8 cellular contexts compared by ENCODE assay signal in the genomic region with DNA sequence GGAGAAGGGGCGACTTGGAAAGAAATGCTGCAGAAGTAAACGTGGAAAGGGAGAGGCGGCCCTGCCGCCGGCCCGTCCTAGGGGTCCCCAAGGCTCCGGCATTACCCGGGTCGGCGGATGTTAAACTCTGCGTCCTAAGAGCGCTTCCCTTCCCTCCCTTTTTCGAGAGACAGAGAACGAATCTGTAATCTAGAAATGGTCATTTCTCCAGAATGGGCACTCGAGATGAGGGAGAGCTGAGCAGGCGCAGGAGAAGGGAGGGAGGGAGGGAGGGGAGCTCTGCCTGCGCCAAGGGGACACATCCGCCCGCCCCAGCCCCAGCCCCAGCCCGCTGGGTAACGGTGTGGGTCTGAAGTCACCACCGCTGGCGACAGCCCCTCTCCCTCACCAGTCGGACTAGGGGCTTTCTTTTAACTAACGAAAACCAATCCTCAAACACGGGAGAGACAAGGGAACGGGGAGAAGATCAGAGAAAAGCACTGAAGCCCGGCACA. TPM values are rescaled to one million over a fixed set of nuclear protein-coding genes. Genes with fewer than 3 reads are reported as not detected.
DNase-seq lines count a peak whose midpoint lies in the region; ATAC-seq and TF ChIP-seq lines count a peak whose summit lies in the region.

No MANE protein-coding gene starts in this region.

- POLR2A ChIA-PET in activated CD4-positive, alpha-beta memory T cell treated with anti-CD3 and anti-CD28 coated beads for 36 hours (lab: Charles Lee) = interaction anchor here (2.3 to 8.7 kb wide), 3 partner anchors 12 to 44 kb away, joined by 6 to 68 read pairs (median 40); a partner anchor contains a TSS

- TF ChIP-seq CTCF in fibroblast of villous mesenchyme (IDR thresholded peaks at IDR 0.05; ENCODE audit: insufficient read depth, low read depth, low read length) = no peak

- DNase-seq in activated CD8-positive, alpha-beta memory T cell treated with anti-CD3 and anti-CD28 coated beads, Interleukin-2, amount 10 ng/mL, durations not matched to agents 7 days and 5 days = no peak
- DNase-seq in activated CD8-positive, alpha-beta memory T cell treated with anti-CD3 and anti-CD28 coated beads, Interleukin-2, amount 50 U/mL, for 48 hours = no peak
- no peak for DNase-seq in activated CD4-positive, alpha-beta memory T cell treated with anti-CD3 and anti-CD28 coated beads for 36 hours
- DNase-seq in fibroblast of villous mesenchyme (ENCODE audit: low read depth) (peak; percentile 38), posterior cingulate gyrus (peak in 7 of 10 donors; percentile 33 to 92 (median 54)), MV-4-11 (lab: John Stamatoyannopoulos, UW) (no peak)

- H3K9me3 Mint-ChIP-seq in activated CD8-positive, alpha-beta memory T cell treated with anti-CD3 and anti-CD28 coated beads, Interleukin-2, amount 10 ng/mL, durations not matched to agents 7 days and 5 days (ENCODE audit: low read depth) = no peaks in the 10 kb centered on the region
- no peaks in the 10 kb centered on the region for H3K9me3 Mint-ChIP-seq in activated CD4-positive, alpha-beta memory T cell treated with anti-CD3 and anti-CD28 coated beads for 36 hours

- CTCF ChIA-PET in activated CD8-positive, alpha-beta memory T cell treated with anti-CD3 and anti-CD28 coated beads, Interleukin-2, amount 10 ng/mL, durations not matched to agents 7 days and 5 days (lab: Charles Lee) = interaction anchor here (1.4 to 7.2 kb wide), 4 partner anchors 12 to 429 kb away, joined by 4 to 52 read pairs (median 27); a partner anchor contains a TSS
- CTCF ChIA-PET in activated CD4-positive, alpha-beta memory T cell treated with anti-CD3 and anti-CD28 coated beads for 36 hours (lab: Charles Lee) = interaction anchor here (1.3 to 3.5 kb wide), 2 partner anchors 12 to 47 kb away, joined by 4 to 11 read pairs; no protein-coding TSS in a partner anchor

- peak overlapping the region; percentile 95 for H3K4me3 Mint-ChIP-seq in activated CD8-positive, alpha-beta memory T cell treated with anti-CD3 and anti-CD28 coated beads, Interleukin-2, amount 10 ng/mL, durations not matched to agents 7 days and 5 days
- peak overlapping the region; percentile 100 for H3K4me3 Mint-ChIP-seq in activated CD4-positive, alpha-beta memory T cell treated with anti-CD3 and anti-CD28 coated beads for 36 hours

- no peaks in the 10 kb centered on the region for H3K27me3 Mint-ChIP-seq in activated CD8-positive, alpha-beta memory T cell treated with anti-CD3 and anti-CD28 coated beads, Interleukin-2, amount 10 ng/mL, durations not matched to agents 7 days and 5 days
- no peaks in the 10 kb centered on the region for H3K27me3 Mint-ChIP-seq in activated CD4-positive, alpha-beta memory T cell treated with anti-CD3 and anti-CD28 coated beads for 36 hours

- H3K36me3 Mint-ChIP-seq in activated CD8-positive, alpha-beta memory T cell treated with anti-CD3 and anti-CD28 coated beads, Interleukin-2, amount 10 ng/mL, durations not matched to agents 7 days and 5 days = peaks cover 24% of the 10 kb centered on the region
- peaks cover 19% of the 10 kb centered on the region for H3K36me3 Mint-ChIP-seq in activated CD4-positive, alpha-beta memory T cell treated with anti-CD3 and anti-CD28 coated beads for 36 hours

- intact Hi-C loops in activated CD4-positive, alpha-beta memory T cell treated with anti-CD3 and anti-CD28 coated beads for 36 hours (cut with micrococcal nuclease) = loop anchor here (5.0 to 10.0 kb wide), 3 partner anchors 52 to 405 kb away; a partner anchor contains a TSS
- intact Hi-C loops in posterior cingulate gyrus (cut with DNase I) = loop anchor here (2.0 kb wide), 1 partner anchor 41 kb away; no protein-coding TSS in a partner anchor

- ATAC-seq in activated CD8-positive, alpha-beta memory T cell treated with anti-CD3 and anti-CD28 coated beads, Interleukin-2, amount 10 ng/mL, durations not matched to agents 7 days and 5 days = no peak
- ATAC-seq in activated CD4-positive, CD25-positive, alpha-beta regulatory T cell treated with anti-CD3 and anti-CD28 coated beads, Interleukin-2, amount 50 U/mL, for 24 hours = no peak
- no peak for ATAC-seq in HG02623 (IDR thresholded peaks at IDR 0.05; ENCODE audit: unreplicated experiment)

- peak overlapping the region; percentile 88 for H3K4me3 ChIP-seq in fibroblast of villous mesenchyme (ENCODE audit: low read depth, low read length)

- H3K27ac Mint-ChIP-seq in activated CD8-positive, alpha-beta memory T cell treated with anti-CD3 and anti-CD28 coated beads, Interleukin-2, amount 10 ng/mL, durations not matched to agents 7 days and 5 days = peak overlapping the region; percentile 100
- H3K27ac Mint-ChIP-seq in activated CD4-positive, alpha-beta memory T cell treated with anti-CD3 and anti-CD28 coated beads for 36 hours = peak overlapping the region; percentile 90

- peaks cover 39% of the 10 kb centered on the region for H3K4me1 Mint-ChIP-seq in activated CD8-positive, alpha-beta memory T cell treated with anti-CD3 and anti-CD28 coated beads, Interleukin-2, amount 10 ng/mL, durations not matched to agents 7 days and 5 days
- H3K4me1 Mint-ChIP-seq in activated CD4-positive, alpha-beta memory T cell treated with anti-CD3 and anti-CD28 coated beads for 36 hours (ENCODE audit: low read depth) = peaks cover 37% of the 10 kb centered on the region

RNA-seq across cellular contexts. Expression of a gene that starts 1.7 kb away (rescaled TPM):
- total RNA-seq in activated CD8-positive, alpha-beta memory T cell treated with anti-CD3 and anti-CD28 coated beads, Interleukin-2, amount 10 ng/mL, durations not matched to agents 7 days and 5 days = 100 to 1,000 TPM; 136 to 138 TPM
- 10 to 100 TPM; 90.4 to 93.0 TPM for total RNA-seq in activated CD4-positive, alpha-beta memory T cell treated with anti-CD3 and anti-CD28 coated beads for 36 hours
- total RNA-seq in fibroblast of villous mesenchyme = 28.1 and 28.3 TPM in 2 replicates

RNA-seq across cellular contexts. Expression of a gene that starts 2.6 kb away (rescaled TPM):
- 10 to 100 TPM in 1 of 2 experiments, 1 to 10 TPM in 1; 8.6 to 10.7 TPM for total RNA-seq in activated CD8-positive, alpha-beta memory T cell treated with anti-CD3 and anti-CD28 coated beads, Interleukin-2, amount 10 ng/mL, durations not matched to agents 7 days and 5 days
- 1 to 10 TPM; 8.6 to 9.1 TPM for total RNA-seq in activated CD4-positive, alpha-beta memory T cell treated with anti-CD3 and anti-CD28 coated beads for 36 hours
- total RNA-seq in fibroblast of villous mesenchyme = 5.2 and 7.1 TPM in 2 replicates

RNA-seq across cellular contexts. Expression of a gene that starts 25.5 kb away (rescaled TPM):
- total RNA-seq in activated CD8-positive, alpha-beta memory T cell treated with anti-CD3 and anti-CD28 coated beads, Interleukin-2, amount 10 ng/mL, durations not matched to agents 7 days and 5 days = 1 to 10 TPM; 6.8 to 7.5 TPM
- total RNA-seq in activated CD4-positive, alpha-beta memory T cell treated with anti-CD3 and anti-CD28 coated beads for 36 hours = 1 to 10 TPM; 8.2 to 8.4 TPM
- total RNA-seq in fibroblast of villous mesenchyme = 4.3 and 12.6 TPM in 2 replicates

RNA-seq across cellular contexts. Expression of a gene that starts 35.1 kb away (rescaled TPM):
- 100 to 1,000 TPM in 1 of 2 experiments, 10 to 100 TPM in 1; 92.8 to 115 TPM for total RNA-seq in activated CD8-positive, alpha-beta memory T cell treated with anti-CD3 and anti-CD28 coated beads, Interleukin-2, amount 10 ng/mL, durations not matched to agents 7 days and 5 days
- 100 to 1,000 TPM; 106 to 115 TPM for total RNA-seq in activated CD4-positive, alpha-beta memory T cell treated with anti-CD3 and anti-CD28 coated beads for 36 hours
- 59.9 and 62.2 TPM in 2 replicates for total RNA-seq in fibroblast of villous mesenchyme

RNA-seq across cellular contexts. Expression of a gene that starts 43.9 kb away (rescaled TPM):
- total RNA-seq in activated CD8-positive, alpha-beta memory T cell treated with anti-CD3 and anti-CD28 coated beads, Interleukin-2, amount 10 ng/mL, durations not matched to agents 7 days and 5 days = 100 to 1,000 TPM; 188 to 300 TPM
- total RNA-seq in activated CD4-positive, alpha-beta memory T cell treated with anti-CD3 and anti-CD28 coated beads for 36 hours = 100 to 1,000 TPM; 151 to 160 TPM
- 3.0 and 5.2 TPM in 2 replicates for total RNA-seq in fibroblast of villous mesenchyme

Comparison
In these comparisons a context has a peak if more than half of its experiments do, and no peak if none do; other contexts are left out.
1. DNase-seq: peak in fibroblast of villous mesenchyme (single experiment) and posterior cingulate gyrus (7 of 10); none in activated CD8-positive, alpha-beta memory T cell treated with anti-CD3 and anti-CD28 coated beads, Interleukin-2, amount 10 ng/mL, durations not matched to agents 7 days and 5 days (single experiment), activated CD8-positive, alpha-beta memory T cell treated with anti-CD3 and anti-CD28 coated beads, Interleukin-2, amount 50 U/mL, for 48 hours (single experiment), activated CD4-positive, alpha-beta memory T cell treated with anti-CD3 and anti-CD28 coated beads for 36 hours (single experiment) and MV-4-11 (single experiment).